1 cellular context compared by ENCODE assay signal in the genomic region with DNA sequence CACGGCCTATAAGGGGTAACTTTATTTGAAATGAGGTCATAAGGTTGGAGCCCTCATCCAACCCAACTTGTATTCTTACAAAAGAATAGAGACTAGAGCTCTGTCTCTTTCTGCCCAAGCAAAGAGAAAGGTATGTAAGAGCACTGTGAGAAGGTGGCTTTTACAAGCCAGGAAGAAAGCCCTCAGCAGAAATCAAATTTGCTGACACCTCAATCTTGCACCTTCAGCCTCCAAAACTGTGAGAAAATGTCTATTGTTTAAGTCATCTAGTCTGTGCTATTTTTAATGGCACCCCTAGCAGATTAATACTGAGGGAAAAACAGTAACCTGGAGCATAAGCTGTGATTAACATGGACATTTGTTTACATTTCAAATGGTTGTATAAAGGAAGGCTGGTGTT.
TF ChIP-seq lines count a peak whose summit lies in the region.

No MANE protein-coding gene starts in this region.

TF ChIP-seq in HepG2, 621 proteins besides CTCF, POLR2A, EP300 and RAD21 (continued from another document):
- no peak for TF ChIP-seq NR1H2 (CRISPR knock-in tag; IDR thresholded peaks at IDR 0.05; ENCODE audit: borderline replicate concordance, low read depth)
- no peak for TF ChIP-seq CC2D1A (CRISPR knock-in tag; IDR thresholded peaks at IDR 0.05)
